In the genomic region with DNA sequence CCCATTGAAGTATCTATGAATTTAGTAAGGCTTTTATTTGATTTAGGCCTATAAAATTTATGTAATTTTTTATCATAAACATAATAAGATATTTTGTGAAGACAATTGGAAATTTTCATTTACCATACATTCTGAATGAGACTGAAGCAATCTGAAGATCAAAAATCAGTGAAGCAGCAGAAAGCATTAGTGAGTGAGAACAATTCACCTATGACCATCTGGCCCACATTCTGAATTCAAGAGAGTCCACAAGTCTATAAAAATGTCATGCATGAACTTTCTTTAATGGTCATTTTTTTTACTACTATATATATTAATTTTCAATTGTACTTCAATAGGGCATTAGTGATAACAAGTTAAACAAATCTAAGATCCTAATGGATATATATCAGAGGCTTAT, we compare ENCODE assay signal across 20 cellular contexts.
DNase-seq lines count a peak whose midpoint lies in the region; ATAC-seq and FAIRE-seq lines count a peak whose summit lies in the region.
"Had no signal": no experiment of that assay in that cellular context is flagged by ENCODE, and none has a peak within 500 bp of the region (broad histone marks: within the 10 kb centered on the region; RNA-seq: fewer than 3 reads in every experiment).

No MANE protein-coding gene starts in this region.

- peak; percentile 37 for FAIRE-seq in A204.1 (lab: Jason Lieb, UNC)
- FAIRE-seq: A549, D721Med, GM12878, GM12892, GM18507 had no signal

- DNase-seq in DMS 273 (lab: John Stamatoyannopoulos, UW; ENCODE audit: unreplicated experiment) (peak; percentile 40), G401 (ENCODE audit: low spot score) (peak; percentile 87), cerebellar cortex (ENCODE audit: low spot score) (peak; percentile 85), NCI-H187 (lab: John Stamatoyannopoulos, UW) (no peak), NCI-H526 (lab: John Stamatoyannopoulos, UW) (no peak)
- no peak for DNase-seq in stimulated activated CD4-positive, alpha-beta T cell treated with anti-CD3 and anti-CD28 coated beads, Interleukin-2, amount 100 ng/mL, for 48 hours
- DNase-seq: 8988T; AML-193; Calu3; CD4-positive, alpha-beta T cell; CD8-positive, alpha-beta T cell; DMS79 treated with DMSO at 0.1 percent for 48 hours; GDM1 had no signal

- no peak for ATAC-seq in GM21526 (IDR thresholded peaks at IDR 0.05; ENCODE audit: low FRiP score, unreplicated experiment)
- ATAC-seq: A549; CD8-positive, alpha-beta T cell; GM12878 had no signal

- in situ Hi-C loops in G401 (cut with HindIII; ENCODE audit: low sequenced_read_pairs) = no loop called here

Comparison
In these comparisons a context has a peak if more than half of its experiments do, and no peak if none do; other contexts are left out.
1. DNase-seq: peak in DMS 273 (single experiment), G401 (single experiment) and cerebellar cortex (single experiment); none in NCI-H187 (0 of 2), stimulated activated CD4-positive, alpha-beta T cell treated with anti-CD3 and anti-CD28 coated beads, Interleukin-2, amount 100 ng/mL, for 48 hours (0 of 2) and NCI-H526 (0 of 2).